29 cellular contexts compared by ENCODE assay signal in the genomic region with DNA sequence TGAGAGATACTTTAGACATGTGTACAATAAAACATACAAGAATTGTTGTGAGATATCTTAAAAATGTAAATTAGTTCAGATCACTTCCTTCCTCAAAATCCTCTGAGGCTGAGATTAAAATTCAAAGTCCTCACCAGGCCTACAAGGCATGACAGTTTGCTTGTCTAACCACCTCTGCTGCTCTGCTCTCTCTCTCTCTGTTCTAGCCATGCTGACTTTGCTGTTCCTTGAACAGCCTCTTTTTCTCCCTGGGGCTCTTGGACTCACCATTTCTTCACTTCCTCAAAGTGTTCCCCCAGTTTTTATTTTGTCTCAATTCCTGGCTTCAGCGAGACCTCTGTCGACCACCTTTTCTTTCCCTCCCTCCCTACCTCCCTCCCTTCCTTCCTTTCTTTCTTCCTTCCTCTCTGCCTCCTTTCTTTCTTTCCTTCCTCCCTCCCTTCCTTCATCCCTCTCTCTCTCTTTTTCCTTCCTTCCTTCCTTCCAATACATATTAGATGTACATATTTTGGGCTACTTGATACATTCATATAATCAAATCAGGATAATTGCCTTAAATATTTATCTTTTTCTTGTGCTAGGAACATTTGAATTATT. TPM values are rescaled to one million over a fixed set of nuclear protein-coding genes. Genes with fewer than 3 reads are reported as not detected.
DNase-seq lines count a peak whose midpoint lies in the region; ATAC-seq, FAIRE-seq and TF ChIP-seq lines count a peak whose summit lies in the region.
"Had no signal": no experiment of that assay in that cellular context is flagged by ENCODE, and none has a peak within 500 bp of the region (broad histone marks: within the 10 kb centered on the region; RNA-seq: fewer than 3 reads in every experiment).

No MANE protein-coding gene starts in this region.

- peak overlapping the region in 10 of 11 experiments; percentile 24 to 79 (median 48); a peak in 16 of 22 replicates for H3K4me2 ChIP-seq in BLaER1 treated with 17β-estradiol and CSF1 and Interleukin-3, amounts not matched to agents 10 nM and 100 nM
- peak overlapping the region; percentile 30 for H3K4me2 ChIP-seq in Karpas-422 (ENCODE audit: low read depth, low read length, poor library complexity, severe bottlenecking)
- H3K4me2 ChIP-seq: GM23338 had no signal

- H4K20me1 ChIP-seq in BLaER1 treated with 17β-estradiol and CSF1 and Interleukin-3, amounts not matched to agents 10 nM and 100 nM = no peaks in the 10 kb centered on the region
- no peaks in the 10 kb centered on the region for H4K20me1 ChIP-seq in Karpas-422 (ENCODE audit: insufficient read depth, low read depth, low read length)

- H3K4me1 Mint-ChIP-seq in WTC11 = peaks cover 19% of the 10 kb centered on the region
- H3K4me1 Mint-ChIP-seq: activated CD4-positive, alpha-beta T cell treated with anti-CD3 and anti-CD28 coated beads for 36 hours; brain had no signal

- no peak overlapping the region for H3K4me3 Mint-ChIP-seq in WTC11
- H3K4me3 Mint-ChIP-seq: activated CD4-positive, alpha-beta T cell treated with anti-CD3 and anti-CD28 coated beads for 36 hours; activated T-cell treated with anti-CD3 and anti-CD28 coated beads, Interleukin-2, amount 50 U/mL, for 24 hours; brain; CD8-positive, alpha-beta T cell; GM23338 had no signal

- H3K4me3 ChIP-seq in BLaER1 treated with 17β-estradiol and CSF1 and Interleukin-3, amounts not matched to agents 10 nM and 100 nM = no peak overlapping the region
- H3K4me3 ChIP-seq in Karpas-422 (ENCODE audit: low read length) = no peak overlapping the region
- no peak overlapping the region for H3K4me3 ChIP-seq in RWPE2 (ENCODE audit: severe bottlenecking)
- H3K4me3 ChIP-seq: GM12878, GM23338, MG63, sigmoid colon, SJCRH30, suprapubic skin had no signal

- H3K36me3 ChIP-seq in BLaER1 treated with 17β-estradiol and CSF1 and Interleukin-3, amounts not matched to agents 10 nM and 100 nM = peaks cover 0 to 6% (median 0%) of the 10 kb centered on the region in 11 experiments; a peak in 2 of 22 replicates
- H3K36me3 ChIP-seq in Karpas-422 (ENCODE audit: insufficient read depth, low read length) (no peaks in the 10 kb centered on the region), RWPE2 (ENCODE audit: low read depth) (no peaks in the 10 kb centered on the region)
- H3K36me3 ChIP-seq: sigmoid colon, SJCRH30, suprapubic skin had no signal

- no peaks in the 10 kb centered on the region for H3K79me2 ChIP-seq in Karpas-422 (ENCODE audit: low read length)

- peaks cover 2% of the 10 kb centered on the region; the same call in 1 of the 2 replicates for H3K27me3 Mint-ChIP-seq in WTC11 (ENCODE audit: low read depth)
- H3K27me3 Mint-ChIP-seq: activated CD4-positive, alpha-beta T cell treated with anti-CD3 and anti-CD28 coated beads for 36 hours; activated T-cell treated with anti-CD3 and anti-CD28 coated beads, Interleukin-2, amount 50 U/mL, for 24 hours had no signal

- peak overlapping the region in 3 of 11 experiments; percentile 8 to 45 (median 18); a peak in 3 of 22 replicates for H3K27ac ChIP-seq in BLaER1 treated with 17β-estradiol and CSF1 and Interleukin-3, amounts not matched to agents 10 nM and 100 nM
- H3K27ac ChIP-seq in Karpas-422 (ENCODE audit: low read length) (peak overlapping the region; percentile 70), RWPE2 (ENCODE audit: poor library complexity, severe bottlenecking) (no peak overlapping the region)
- H3K27ac ChIP-seq: foreskin keratinocyte, sigmoid colon, SJCRH30, suprapubic skin had no signal

- TF ChIP-seq CTCF in RWPE2 (IDR thresholded peaks at IDR 0.05; ENCODE audit: poor library complexity, severe bottlenecking) (no peak), WTC11 (IDR thresholded peaks at IDR 0.05) (no peak), D721Med (IDR thresholded peaks at IDR 0.05; ENCODE audit: insufficient read depth, missing control alignments) (no peak)

- DNase-seq in Karpas-422 (peak; percentile 81), RWPE2 (ENCODE audit: low spot score) (no peak), germinal center (ENCODE audit: low spot score) (peak; percentile 42), WTC11 (ENCODE audit: low spot score) (no peak), D721Med (ENCODE audit: insufficient read length, low spot score) (no peak), NCI-H524 (lab: John Stamatoyannopoulos, UW) (no peak), NCI-H524 treated with DMSO at 0.1 percent for 48 hours (lab: John Stamatoyannopoulos, UW) (no peak)
- DNase-seq: activated CD4-positive, alpha-beta T cell treated with anti-CD3 and anti-CD28 coated beads for 36 hours; activated CD8-positive, alpha-beta memory T cell treated with anti-CD3 and anti-CD28 coated beads for 24 hours; activated T-cell treated with anti-CD3 and anti-CD28 coated beads, Interleukin-2, amount 50 U/mL, for 24 hours; CD8-positive, alpha-beta T cell; DMS79 treated with DMSO at 0.1 percent for 48 hours; effector CD8-positive, alpha-beta T cell; erythroblast; foreskin keratinocyte; hippocampal formation; MG63; NCI-H1694 treated with DMSO at 0.1 percent for 48 hours; PC-3; sigmoid colon; SJCRH30 had no signal

- no peak overlapping the region for H3K27ac Mint-ChIP-seq in WTC11
- H3K27ac Mint-ChIP-seq: activated CD4-positive, alpha-beta T cell treated with anti-CD3 and anti-CD28 coated beads for 36 hours; activated T-cell treated with anti-CD3 and anti-CD28 coated beads, Interleukin-2, amount 50 U/mL, for 24 hours; brain; CD8-positive, alpha-beta T cell; GM23338; progenitor cell of endocrine pancreas had no signal

- no peaks in the 10 kb centered on the region for H3K9me2 ChIP-seq in Karpas-422 (replicated peaks; ENCODE audit: insufficient read depth, low read length)

- no peak overlapping the region for H3K9ac ChIP-seq in BLaER1 treated with 17β-estradiol and CSF1 and Interleukin-3, amounts not matched to agents 10 nM and 100 nM
- H3K9ac ChIP-seq in Karpas-422 (ENCODE audit: low read length) = 0 out of 2 replicates have a peak overlapping the region, but pooled peaks have one; percentile 36

- peak; percentile 45; the same call in 1 of the 3 replicates for ATAC-seq in RWPE2 (ENCODE audit: low read depth)
- no peak for ATAC-seq in WTC11
- ATAC-seq: activated CD4-positive, alpha-beta T cell treated with anti-CD3 and anti-CD28 coated beads for 36 hours; CD8-positive, alpha-beta T cell; foreskin keratinocyte; GM12878; GM23338; PC-3 had no signal

- H3K9me3 ChIP-seq in BLaER1 treated with 17β-estradiol and CSF1 and Interleukin-3, amounts not matched to agents 10 nM and 100 nM (replicated peaks in 1 of 11) = peaks cover 0 to 13% (median 9%) of the 10 kb centered on the region in 11 experiments; a peak in 12 of 22 replicates
- H3K9me3 ChIP-seq in Karpas-422 (ENCODE audit: low read length) = no peaks in the 10 kb centered on the region
- no peaks in the 10 kb centered on the region for H3K9me3 ChIP-seq in RWPE2 (ENCODE audit: severe bottlenecking)
- H3K9me3 ChIP-seq: sigmoid colon, suprapubic skin had no signal

- FAIRE-seq in D721Med (lab: Jason Lieb, UNC) = no peak
- FAIRE-seq: GM12878, islet of Langerhans had no signal

- H3K9me3 Mint-ChIP-seq in WTC11 = peaks cover 11% of the 10 kb centered on the region
- H3K9me3 Mint-ChIP-seq: activated T-cell treated with anti-CD3 and anti-CD28 coated beads, Interleukin-2, amount 50 U/mL, for 24 hours had no signal

- POLR2A ChIA-PET in WTC11 (lab: Charles Lee) = no interaction called here

- no peak overlapping the region for H2AFZ ChIP-seq in Karpas-422 (ENCODE audit: low read length)
- H2AFZ ChIP-seq: GM23338 had no signal

- peaks cover 10 to 25% (median 17%) of the 10 kb centered on the region in 10 experiments; a peak in 19 of 20 replicates for H3K4me1 ChIP-seq in BLaER1 treated with 17β-estradiol and CSF1 and Interleukin-3, amounts not matched to agents 10 nM and 100 nM
- H3K4me1 ChIP-seq in Karpas-422 (ENCODE audit: low read length) (peaks cover 20% of the 10 kb centered on the region), RWPE2 (ENCODE audit: insufficient read depth, poor library complexity, severe bottlenecking) (no peaks in the 10 kb centered on the region)
- H3K4me1 ChIP-seq: foreskin keratinocyte, SJCRH30, suprapubic skin had no signal

- 0 out of 2 replicates have a peak, but pooled peaks cover 8% of the 10 kb centered on the region for H3K36me3 Mint-ChIP-seq in WTC11
- H3K36me3 Mint-ChIP-seq: brain; CD8-positive, alpha-beta T cell had no signal

- CTCF ChIA-PET in WTC11 (lab: Charles Lee) = no interaction called here

- no peaks in the 10 kb centered on the region for H3K27me3 ChIP-seq in BLaER1 treated with 17β-estradiol and CSF1 and Interleukin-3, amounts not matched to agents 10 nM and 100 nM
- H3K27me3 ChIP-seq in Karpas-422 (ENCODE audit: low read length) (no peaks in the 10 kb centered on the region), RWPE2 (ENCODE audit: insufficient read depth, poor library complexity, severe bottlenecking) (peaks cover 3% of the 10 kb centered on the region)
- H3K27me3 ChIP-seq: MG63, sigmoid colon, SJCRH30, suprapubic skin had no signal

TF ChIP-seq in WTC11, 78 proteins besides CTCF, POLR2A, EP300 and RAD21 (continues in another document):
- no peak for TF ChIP-seq TP53 (CRISPR knock-in tag; IDR thresholded peaks at IDR 0.05)

RNA-seq across cellular contexts. Expression of gene CATSPER3, which starts 27.0 kb away (rescaled TPM):
- total RNA-seq in Karpas-422 (2014; rRNA removed; shearing (Covaris generic); ENCODE audit: low replicate concordance) = not detected in 2 replicates
- total RNA-seq in WTC11 (2021) = 0.34 to 0.44 TPM (median 0.37 TPM) in 3 replicates
- total RNA-seq: GM23338, SJCRH30 had no signal

RNA-seq across cellular contexts. Expression of gene PITX1, which starts 39.4 kb away (rescaled TPM):
- total RNA-seq in Karpas-422 (2014; rRNA removed; shearing (Covaris generic); ENCODE audit: low replicate concordance) = 173 and 469 TPM in 2 replicates
- 0.07 to 0.23 TPM (median 0.13 TPM) in 3 replicates for total RNA-seq in WTC11 (2021)
- total RNA-seq: CD8-positive, alpha-beta T cell; chondrocyte; GM23338 had no signal

Comparison
In these comparisons a context has a peak if more than half of its experiments do, and no peak if none do; other contexts are left out.
1. DNase-seq: peak in Karpas-422 (single experiment) and germinal center (single experiment); none in RWPE2 (single experiment), WTC11 (single experiment), D721Med (single experiment), NCI-H524 (0 of 2) and NCI-H524 treated with DMSO at 0.1 percent for 48 hours (single experiment).
2. RNA of gene PITX1, which starts 39.4 kb away (total RNA-seq): 173 to 469 TPM in Karpas-422; 0.07 to 0.23 TPM in WTC11; every median in the first group is over 100 times any median in the second.